9 cellular contexts compared by ENCODE assay signal in the genomic region with DNA sequence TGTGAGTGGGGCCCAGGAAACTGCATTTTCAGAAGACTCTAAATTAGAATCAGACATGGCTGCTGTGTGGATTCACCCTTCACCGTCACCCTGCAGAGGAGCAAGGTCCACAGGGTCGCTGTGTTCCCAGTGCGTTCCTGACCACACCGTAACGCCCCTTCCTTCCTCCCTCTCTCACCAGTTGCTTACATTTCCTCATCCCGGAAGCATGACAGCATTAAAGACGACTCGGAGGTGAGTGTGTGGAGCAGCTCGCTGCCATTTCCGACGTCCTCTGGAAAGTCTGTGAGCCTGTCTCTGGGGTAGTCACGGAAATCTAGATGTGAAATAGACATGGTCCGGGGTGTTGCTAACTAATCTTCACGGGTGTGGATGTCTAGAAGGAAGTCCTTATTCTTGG. TPM values are rescaled to one million over a fixed set of nuclear protein-coding genes. Genes with fewer than 3 reads are reported as not detected.
DNase-seq lines count a peak whose midpoint lies in the region; ATAC-seq, FAIRE-seq and TF ChIP-seq lines count a peak whose summit lies in the region.
"Had no signal": no experiment of that assay in that cellular context is flagged by ENCODE, and none has a peak within 500 bp of the region (broad histone marks: within the 10 kb centered on the region; RNA-seq: fewer than 3 reads in every experiment).

No MANE protein-coding gene starts in this region.

- peak; percentile 76 for DNase-seq in Jurkat, Clone E6-1 (ENCODE audit: low read depth, low spot score)
- DNase-seq in activated CD4-positive, alpha-beta T cell treated with anti-CD3 and anti-CD28 coated beads for 36 hours = peak; percentile 72
- no peak for DNase-seq in bronchial epithelial cell (ENCODE audit: low read depth)
- peak; percentile 62 for DNase-seq in small intestine
- no peak for DNase-seq in HT-29 (ENCODE audit: low spot score)
- DNase-seq in SK-N-DZ (ENCODE audit: low spot score) = no peak

- no peaks in the 10 kb centered on the region for H3K4me1 ChIP-seq in small intestine (ENCODE audit: control insufficient read depth in 2 of 2, insufficient read depth in 1 of 2, low read depth in 1 of 2, low read length in 1 of 2)

- no peak overlapping the region for H3K4me3 Mint-ChIP-seq in activated CD4-positive, alpha-beta T cell treated with anti-CD3 and anti-CD28 coated beads for 36 hours
- H3K4me3 Mint-ChIP-seq: activated naive CD8-positive, alpha-beta T cell had no signal

- TF ChIP-seq CTCF in bronchial epithelial cell (IDR thresholded peaks at IDR 0.05; ENCODE audit: insufficient read depth, low read length, severe bottlenecking) = no peak

- H3K9me3 Mint-ChIP-seq in activated CD4-positive, alpha-beta T cell treated with anti-CD3 and anti-CD28 coated beads for 36 hours (ENCODE audit: low read depth) = no peaks in the 10 kb centered on the region

- WGBS in small intestine, 3 donors = 59 to 74% (median 60%) methylated on average over 14 of the region's 14 CpGs

- peak; percentile 91 for FAIRE-seq in bronchial epithelial cell (lab: Jason Lieb, UNC)
- FAIRE-seq in small intestine (lab: Jason Lieb, UNC) = no peak

- H3K4me3 ChIP-seq in Jurkat, Clone E6-1 (ENCODE audit: low read length) = peak overlapping the region; percentile 46
- H3K4me3 ChIP-seq in bronchial epithelial cell (ENCODE audit: low read depth, low read length) (no peak overlapping the region), small intestine (ENCODE audit: low read depth in 1 of 2, low read length in 2 of 2) (no peak overlapping the region)

- no peaks in the 10 kb centered on the region for H3K9me3 ChIP-seq in small intestine (ENCODE audit: control insufficient read depth, low read depth)

- H3K36me3 ChIP-seq in bronchial epithelial cell (ENCODE audit: control insufficient read depth, insufficient read depth, low read length) (peaks cover 26% of the 10 kb centered on the region), small intestine (ENCODE audit: control insufficient read depth in 2 of 2, insufficient read depth in 2 of 2, low read length in 2 of 2) (peaks cover 0 to 23% of the 10 kb centered on the region in 2 donors)

- peak overlapping the region in 1 of 2 donors; percentile 76 for H3K27ac ChIP-seq in small intestine (ENCODE audit: low read depth in 1 of 2, low read length in 1 of 2)

- no peak overlapping the region for H3K27ac Mint-ChIP-seq in activated CD4-positive, alpha-beta T cell treated with anti-CD3 and anti-CD28 coated beads for 36 hours
- H3K27ac Mint-ChIP-seq: activated naive CD8-positive, alpha-beta T cell had no signal

- H3K27me3 ChIP-seq in bronchial epithelial cell (ENCODE audit: control insufficient read depth, insufficient read depth, low read length) (no peaks in the 10 kb centered on the region), small intestine (ENCODE audit: control insufficient read depth in 2 of 2, insufficient read depth in 2 of 2, low read length in 2 of 2) (no peaks in the 10 kb centered on the region)

- H3K4me1 Mint-ChIP-seq in activated CD4-positive, alpha-beta T cell treated with anti-CD3 and anti-CD28 coated beads for 36 hours = peaks cover 10% of the 10 kb centered on the region

- intact Hi-C loops in activated CD4-positive, alpha-beta T cell treated with anti-CD3 and anti-CD28 coated beads for 36 hours (cut with DNase I, micrococcal nuclease) = no loop called here

- CTCF ChIA-PET in activated CD4-positive, alpha-beta T cell treated with anti-CD3 and anti-CD28 coated beads for 36 hours (lab: Charles Lee) = interaction anchor here (1.0 to 2.4 kb wide), 2 partner anchors 9 to 46 kb away, joined by 4 to 11 read pairs; partner anchors contain the start of gene FAAP20

- H3K27me3 Mint-ChIP-seq in activated CD4-positive, alpha-beta T cell treated with anti-CD3 and anti-CD28 coated beads for 36 hours = no peaks in the 10 kb centered on the region
- H3K27me3 Mint-ChIP-seq: activated naive CD8-positive, alpha-beta T cell had no signal

- peaks cover 2% of the 10 kb centered on the region for H3K36me3 Mint-ChIP-seq in activated CD4-positive, alpha-beta T cell treated with anti-CD3 and anti-CD28 coated beads for 36 hours (ENCODE audit: low read depth)

- POLR2A ChIA-PET in activated CD4-positive, alpha-beta T cell treated with anti-CD3 and anti-CD28 coated beads for 36 hours (lab: Charles Lee) = no interaction called here

- ATAC-seq in activated CD4-positive, alpha-beta T cell treated with anti-CD3 and anti-CD28 coated beads for 36 hours = peak; percentile 79
- ATAC-seq in GM21825 (IDR thresholded peaks at IDR 0.05; ENCODE audit: unreplicated experiment) (no peak), HG02852 (IDR thresholded peaks at IDR 0.05; ENCODE audit: unreplicated experiment) (no peak)

RNA-seq across cellular contexts. Expression of gene FAAP20, which starts 45.9 kb away (rescaled TPM):
- 56.3 TPM for polyA plus RNA-seq in Jurkat, Clone E6-1 (2012; ENCODE audit: insufficient read depth, insufficient read length)
- 10 to 100 TPM; 69.7 to 84.4 TPM for total RNA-seq in activated CD4-positive, alpha-beta T cell treated with anti-CD3 and anti-CD28 coated beads for 36 hours
- total RNA-seq in bronchial epithelial cell = 14.2 and 15.0 TPM in 2 replicates
- polyA plus RNA-seq in small intestine = 10 to 100 TPM; 20.6 to 51.4 (median 39.4) TPM
- 99.3 and 119 TPM in 2 replicates for total RNA-seq in HT-29 (2014; rRNA removed; shearing (Covaris generic))
- 31.2 and 35.3 TPM in 2 replicates for polyA plus RNA-seq in SK-N-DZ (2014; cell fraction: cytosol; rRNA removed)
- polyA plus RNA-seq in SK-N-DZ (2014; cell fraction: nucleus; rRNA removed) = 35.9 and 59.0 TPM in 2 replicates

Comparison
In these comparisons a context has a peak if more than half of its experiments do, and no peak if none do; other contexts are left out.
1. DNase-seq: peak in Jurkat, Clone E6-1 (single experiment), activated CD4-positive, alpha-beta T cell treated with anti-CD3 and anti-CD28 coated beads for 36 hours (single experiment) and small intestine (single experiment); none in bronchial epithelial cell (single experiment), HT-29 (single experiment) and SK-N-DZ (single experiment).